Comparison of ENCODE assay signal across 25 cellular contexts in the genomic region with DNA sequence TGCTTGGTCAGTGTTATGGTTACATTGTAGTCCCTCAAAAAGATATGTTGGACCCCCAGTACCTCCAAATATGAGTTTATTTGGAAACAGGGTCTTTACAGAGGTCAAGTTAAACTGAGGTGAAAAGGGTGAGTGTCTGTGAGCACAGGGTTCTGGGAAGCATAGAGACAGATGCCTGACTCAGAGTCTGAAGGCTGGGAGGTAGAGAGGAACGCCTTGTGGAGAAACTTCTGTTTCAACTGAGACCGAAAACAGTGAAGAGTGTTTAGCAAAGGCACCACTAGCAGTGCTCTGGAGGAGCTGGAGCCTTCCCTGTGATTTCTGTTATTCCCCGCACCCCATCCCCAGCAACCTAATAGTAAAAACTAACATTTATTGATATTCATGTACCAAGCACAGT.
A peak's percentile ranks its signal among the peaks of the same experiment; 100 is the strongest.
DNase-seq lines count a peak whose midpoint lies in the region; ATAC-seq and TF ChIP-seq lines count a peak whose summit lies in the region.
"Had no signal": no experiment of that assay in that cellular context is flagged by ENCODE, and none has a peak within 500 bp of the region (broad histone marks: within the 10 kb centered on the region; RNA-seq: fewer than 3 reads in every experiment).

No MANE protein-coding gene starts in this region.

- peaks cover 16% of the 10 kb centered on the region for H3K36me3 Mint-ChIP-seq in activated CD8-positive, alpha-beta memory T cell treated with anti-CD3 and anti-CD28 coated beads, Interleukin-2, amount 10 ng/mL, durations not matched to agents 7 days and 5 days
- peaks cover 5% of the 10 kb centered on the region for H3K36me3 Mint-ChIP-seq in CD8-positive, alpha-beta T cell
- H3K36me3 Mint-ChIP-seq in activated naive CD8-positive, alpha-beta T cell treated with anti-CD3 and anti-CD28 coated beads, Interleukin-2, amount 50 U/mL, for 24 hours (ENCODE audit: low read depth) = peaks cover 12% of the 10 kb centered on the region
- peaks cover 32% of the 10 kb centered on the region for H3K36me3 Mint-ChIP-seq in stimulated activated effector memory CD8-positive, alpha-beta T cell treated with anti-CD3 and anti-CD28 coated beads, Interleukin-12 subunit alpha, Interleukin-12 subunit beta, amount 100 ng/mL, for 72 hours
- H3K36me3 Mint-ChIP-seq: brain, neural progenitor cell had no signal

- intact Hi-C loops in CD8-positive, alpha-beta T cell (cut with DNase I, micrococcal nuclease) = loop anchor here in 1 of 2 experiments (2.0 to 5.0 kb wide), 2 partner anchors 33 to 55 kb away; no protein-coding TSS in a partner anchor

- peaks cover 68% of the 10 kb centered on the region for H3K4me1 ChIP-seq in CD8-positive, alpha-beta T cell (ENCODE audit: insufficient read depth, low read length)
- H3K4me1 ChIP-seq: sigmoid colon had no signal

- POLR2A ChIA-PET in CD8-positive, alpha-beta T cell (lab: Charles Lee) = interaction anchor here (1.2 kb wide), 1 partner anchor 147 kb away, joined by 3 read pairs; no protein-coding TSS in a partner anchor

- no peak for TF ChIP-seq CTCF in CD8-positive, alpha-beta T cell (IDR thresholded peaks at IDR 0.05)

- no peak overlapping the region for H3K4me3 Mint-ChIP-seq in activated CD8-positive, alpha-beta memory T cell treated with anti-CD3 and anti-CD28 coated beads, Interleukin-2, amount 10 ng/mL, durations not matched to agents 7 days and 5 days
- no peak overlapping the region for H3K4me3 Mint-ChIP-seq in CD8-positive, alpha-beta T cell
- no peak overlapping the region for H3K4me3 Mint-ChIP-seq in activated naive CD8-positive, alpha-beta T cell treated with anti-CD3 and anti-CD28 coated beads, Interleukin-2, amount 50 U/mL, for 24 hours
- H3K4me3 Mint-ChIP-seq in stimulated activated effector memory CD8-positive, alpha-beta T cell treated with anti-CD3 and anti-CD28 coated beads, Interleukin-12 subunit alpha, Interleukin-12 subunit beta, amount 100 ng/mL, for 72 hours = no peak overlapping the region
- H3K4me3 Mint-ChIP-seq: brain, H9, neural progenitor cell had no signal

- H3K9me3 ChIP-seq in CD8-positive, alpha-beta T cell (ENCODE audit: low read length) = no peaks in the 10 kb centered on the region
- H3K9me3 ChIP-seq: gastroesophageal sphincter, sigmoid colon had no signal

- H3K4me1 Mint-ChIP-seq in activated CD8-positive, alpha-beta memory T cell treated with anti-CD3 and anti-CD28 coated beads, Interleukin-2, amount 10 ng/mL, durations not matched to agents 7 days and 5 days = peaks cover 74% of the 10 kb centered on the region
- H3K4me1 Mint-ChIP-seq in CD8-positive, alpha-beta T cell (ENCODE audit: low read depth) = peaks cover 75% of the 10 kb centered on the region
- H3K4me1 Mint-ChIP-seq in activated naive CD8-positive, alpha-beta T cell treated with anti-CD3 and anti-CD28 coated beads, Interleukin-2, amount 50 U/mL, for 24 hours = peaks cover 74% of the 10 kb centered on the region
- H3K4me1 Mint-ChIP-seq in stimulated activated effector memory CD8-positive, alpha-beta T cell treated with anti-CD3 and anti-CD28 coated beads, Interleukin-12 subunit alpha, Interleukin-12 subunit beta, amount 100 ng/mL, for 72 hours = peaks cover 58% of the 10 kb centered on the region

- CTCF ChIA-PET in activated CD8-positive, alpha-beta memory T cell treated with anti-CD3 and anti-CD28 coated beads, Interleukin-2, amount 10 ng/mL, durations not matched to agents 7 days and 5 days (lab: Charles Lee) = interaction anchor here (2.4 to 12.1 kb wide), 2 partner anchors 34 to 124 kb away, joined by 8 to 239 read pairs; a partner anchor contains a TSS
- CTCF ChIA-PET in CD8-positive, alpha-beta T cell (lab: Charles Lee) = interaction anchor here (0.6 to 17.3 kb wide), 4 partner anchors 8 to 125 kb away, joined by 4 to 340 read pairs (median 18); a partner anchor contains a TSS

- no peaks in the 10 kb centered on the region for H3K36me3 ChIP-seq in CD8-positive, alpha-beta T cell (ENCODE audit: insufficient read depth, low read length)
- H3K36me3 ChIP-seq: gastroesophageal sphincter, neural progenitor cell, sigmoid colon had no signal

- H3K27ac Mint-ChIP-seq in activated CD8-positive, alpha-beta memory T cell treated with anti-CD3 and anti-CD28 coated beads, Interleukin-2, amount 10 ng/mL, durations not matched to agents 7 days and 5 days = peak overlapping the region; percentile 56
- peak overlapping the region; percentile 92 for H3K27ac Mint-ChIP-seq in CD8-positive, alpha-beta T cell
- H3K27ac Mint-ChIP-seq in activated naive CD8-positive, alpha-beta T cell treated with anti-CD3 and anti-CD28 coated beads, Interleukin-2, amount 50 U/mL, for 24 hours = peak overlapping the region; percentile 37
- peak overlapping the region; percentile 87 for H3K27ac Mint-ChIP-seq in stimulated activated effector memory CD8-positive, alpha-beta T cell treated with anti-CD3 and anti-CD28 coated beads, Interleukin-12 subunit alpha, Interleukin-12 subunit beta, amount 100 ng/mL, for 72 hours
- H3K27ac Mint-ChIP-seq: brain, H9, neural progenitor cell, progenitor cell of endocrine pancreas had no signal

- no peak overlapping the region for H3K27ac ChIP-seq in CD8-positive, alpha-beta T cell (ENCODE audit: low read depth, low read length)
- H3K27ac ChIP-seq: C4-2B, gastroesophageal sphincter, neural progenitor cell, sigmoid colon had no signal

- no peaks in the 10 kb centered on the region for H3K27me3 Mint-ChIP-seq in activated CD8-positive, alpha-beta memory T cell treated with anti-CD3 and anti-CD28 coated beads, Interleukin-2, amount 10 ng/mL, durations not matched to agents 7 days and 5 days
- no peaks in the 10 kb centered on the region for H3K27me3 Mint-ChIP-seq in CD8-positive, alpha-beta T cell (ENCODE audit: low read depth)
- no peaks in the 10 kb centered on the region for H3K27me3 Mint-ChIP-seq in activated naive CD8-positive, alpha-beta T cell treated with anti-CD3 and anti-CD28 coated beads, Interleukin-2, amount 50 U/mL, for 24 hours

- H3K27me3 ChIP-seq in CD8-positive, alpha-beta T cell (ENCODE audit: insufficient read depth, low read length) = no peaks in the 10 kb centered on the region
- H3K27me3 ChIP-seq: neural progenitor cell had no signal

- no peaks in the 10 kb centered on the region for H3K9me3 Mint-ChIP-seq in activated CD8-positive, alpha-beta memory T cell treated with anti-CD3 and anti-CD28 coated beads, Interleukin-2, amount 10 ng/mL, durations not matched to agents 7 days and 5 days (ENCODE audit: low read depth)
- no peaks in the 10 kb centered on the region for H3K9me3 Mint-ChIP-seq in CD8-positive, alpha-beta T cell
- H3K9me3 Mint-ChIP-seq in activated naive CD8-positive, alpha-beta T cell treated with anti-CD3 and anti-CD28 coated beads, Interleukin-2, amount 50 U/mL, for 24 hours = no peaks in the 10 kb centered on the region
- no peaks in the 10 kb centered on the region for H3K9me3 Mint-ChIP-seq in stimulated activated effector memory CD8-positive, alpha-beta T cell treated with anti-CD3 and anti-CD28 coated beads, Interleukin-12 subunit alpha, Interleukin-12 subunit beta, amount 100 ng/mL, for 72 hours
- H3K9me3 Mint-ChIP-seq: brain had no signal

- H3K4me3 ChIP-seq in CD8-positive, alpha-beta T cell (ENCODE audit: low read depth, low read length) = no peak overlapping the region
- H3K4me3 ChIP-seq: gastroesophageal sphincter, neural progenitor cell, sigmoid colon had no signal

- no peak for DNase-seq in activated CD8-positive, alpha-beta memory T cell treated with anti-CD3 and anti-CD28 coated beads, Interleukin-2, amount 10 ng/mL, durations not matched to agents 7 days and 5 days
- no peak for DNase-seq in activated CD8-positive, alpha-beta memory T cell treated with anti-CD3 and anti-CD28 coated beads, Interleukin-2, amount 50 U/mL, for 4 hours
- DNase-seq in CD8-positive, alpha-beta T cell = no peak
- no peak for DNase-seq in activated naive CD8-positive, alpha-beta T cell treated with anti-CD3 and anti-CD28 coated beads, Interleukin-2, amount 50 U/mL, for 24 hours
- DNase-seq in stimulated activated effector memory CD8-positive, alpha-beta T cell treated with anti-CD3 and anti-CD28 coated beads, Interleukin-12 subunit alpha, Interleukin-12 subunit beta, amount 100 ng/mL, for 72 hours (ENCODE audit: low spot score in 2 of 2) = no peak
- DNase-seq in HPDE6-E6E7 (ENCODE audit: extremely low spot score) = no peak
- DNase-seq in NCI-H2107 treated with DMSO at 0.1 percent for 48 hours (lab: John Stamatoyannopoulos, UW; ENCODE audit: unreplicated experiment) = no peak
- DNase-seq: activated CD4-positive, alpha-beta T cell treated with anti-CD3 and anti-CD28 coated beads, Interleukin-2, amount 50 U/mL, for 1 hour; DMS53; GF-D8; H9; hypothalamus; KBM-7; left ventricle myocardium superior; MV-4-11; NCI-H1694 treated with DMSO at 0.1 percent for 48 hours; NCI-H526 treated with DMSO at 0.1 percent for 48 hours; sigmoid colon had no signal

- ATAC-seq in activated CD8-positive, alpha-beta memory T cell treated with anti-CD3 and anti-CD28 coated beads, Interleukin-2, amount 10 ng/mL, durations not matched to agents 7 days and 5 days = no peak
- no peak for ATAC-seq in CD8-positive, alpha-beta T cell
- ATAC-seq in activated naive CD8-positive, alpha-beta T cell treated with anti-CD3 and anti-CD28 coated beads, Interleukin-2, amount 50 U/mL, for 24 hours = no peak
- ATAC-seq in stimulated activated effector memory CD8-positive, alpha-beta T cell treated with anti-CD3 and anti-CD28 coated beads, Interleukin-12 subunit alpha, Interleukin-12 subunit beta, amount 100 ng/mL, for 72 hours = no peak
- ATAC-seq in GM18868 (IDR thresholded peaks at IDR 0.05; ENCODE audit: unreplicated experiment) = no peak
- ATAC-seq: gastroesophageal sphincter, left ventricle myocardium superior, Right ventricle myocardium inferior had no signal

Comparison
In these comparisons a context has a peak if more than half of its experiments do, and no peak if none do; other contexts are left out.
1. H3K27ac Mint-ChIP-seq: peak in every context shown above with its lines; median percentile 92 in CD8-positive, alpha-beta T cell; 87 in stimulated activated effector memory CD8-positive, alpha-beta T cell treated with anti-CD3 and anti-CD28 coated beads, Interleukin-12 subunit alpha, Interleukin-12 subunit beta, amount 100 ng/mL, for 72 hours; 56 in activated CD8-positive, alpha-beta memory T cell treated with anti-CD3 and anti-CD28 coated beads, Interleukin-2, amount 10 ng/mL, durations not matched to agents 7 days and 5 days; 37 in activated naive CD8-positive, alpha-beta T cell treated with anti-CD3 and anti-CD28 coated beads, Interleukin-2, amount 50 U/mL, for 24 hours.